In the genomic region with DNA sequence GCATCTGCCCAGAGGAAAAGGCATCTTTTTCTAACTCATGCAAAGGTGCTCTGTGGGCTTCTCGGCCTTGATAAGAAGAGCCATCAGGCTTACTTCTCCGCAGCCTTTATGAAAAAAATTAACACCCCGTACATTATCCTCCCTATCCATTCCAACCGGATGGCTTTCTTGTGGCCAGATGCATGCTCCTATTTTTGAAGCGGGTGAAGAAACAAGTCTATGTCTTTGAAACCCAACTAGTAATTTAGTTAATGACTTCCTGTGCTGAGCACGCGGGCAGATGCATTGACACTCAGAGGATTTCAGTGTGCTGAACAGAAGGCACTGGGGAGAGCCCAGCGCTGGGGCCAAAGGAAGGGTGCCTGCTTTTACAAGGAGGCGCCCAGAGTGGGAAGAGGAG, we compare ENCODE assay signal across 20 cellular contexts. TPM values are rescaled to one million over a fixed set of nuclear protein-coding genes. Genes with fewer than 3 reads are reported as not detected.
"Had no signal": no experiment of that assay in that cellular context is flagged by ENCODE, and none has a peak within 500 bp of the region (broad histone marks: within the 10 kb centered on the region; RNA-seq: fewer than 3 reads in every experiment).

No MANE protein-coding gene starts in this region.

- H3K4me1 ChIP-seq: heart left ventricle, right atrium auricular region, sigmoid colon, stomach had no signal

- ATAC-seq: heart left ventricle had no signal

- H3K9me3 ChIP-seq: heart left ventricle, ovary, right atrium auricular region, sigmoid colon, stomach, thoracic aorta had no signal

- H3K4me3 Mint-ChIP-seq: naive B cell had no signal

- H3K4me3 ChIP-seq: dorsolateral prefrontal cortex, heart left ventricle, ovary, right atrium auricular region, sigmoid colon, skin epidermis, stomach, thoracic aorta had no signal

- H3K36me3 Mint-ChIP-seq: naive B cell had no signal

- H3K27me3 ChIP-seq: heart left ventricle, ovary, right atrium auricular region had no signal

- H3K36me3 ChIP-seq: heart left ventricle, ovary, right atrium auricular region, sigmoid colon, thoracic aorta had no signal

- H3K27ac Mint-ChIP-seq: naive B cell had no signal

- DNase-seq: cortex of kidney; dorsolateral prefrontal cortex; effector CD8-positive, alpha-beta T cell; foreskin melanocyte; heart left ventricle; hippocampal formation; kidney glomerular epithelial cell; mesendoderm; naive B cell; ovary; sigmoid colon; stimulated activated CD4-positive, alpha-beta T cell treated with anti-CD3 and anti-CD28 coated beads, Interleukin-2, amount 100 ng/mL, for 24 hours; stimulated activated naive CD4-positive, alpha-beta T cell; stomach; substantia nigra; trophoblast cell had no signal

- H3K27ac ChIP-seq: dorsolateral prefrontal cortex, heart left ventricle, ovary, right atrium auricular region, sigmoid colon, skin epidermis, stomach, thoracic aorta had no signal

RNA-seq across cellular contexts. Expression of a gene that starts 53.3 kb away (rescaled TPM):
- total RNA-seq: lung microvascular endothelial cell had no signal
